Comparison of ENCODE assay signal across 8 cellular contexts in the genomic region with DNA sequence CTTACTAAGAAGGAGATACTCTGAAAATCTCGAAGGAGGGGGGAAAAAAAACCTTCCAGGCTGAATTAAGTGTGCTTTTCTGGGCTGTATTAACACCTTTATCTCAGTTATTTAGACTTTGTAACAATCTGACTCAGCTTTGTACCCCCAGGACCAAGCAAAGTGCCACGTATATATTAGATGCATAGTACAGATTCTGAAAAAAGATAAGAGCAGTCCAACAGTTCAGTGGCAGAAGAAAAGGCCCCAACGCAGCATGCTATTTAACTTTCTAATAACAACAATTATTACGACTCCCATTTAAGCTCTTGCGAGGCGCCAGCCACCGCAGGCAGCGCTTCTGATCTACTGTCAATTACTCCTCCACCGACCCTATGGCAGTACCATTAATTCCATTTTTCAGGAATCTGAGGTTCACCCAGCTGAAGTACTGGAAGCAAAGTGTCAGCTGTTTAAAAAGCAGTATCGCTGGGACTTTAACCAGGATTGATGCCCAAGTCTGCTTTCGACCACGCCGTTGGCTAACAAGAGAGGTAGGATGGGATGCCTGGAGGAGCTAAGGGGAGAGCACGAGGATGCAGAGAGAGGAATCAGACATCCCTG. TPM values are rescaled to one million over a fixed set of nuclear protein-coding genes. Genes with fewer than 3 reads are reported as not detected.
DNase-seq lines count a peak whose midpoint lies in the region; ATAC-seq and TF ChIP-seq lines count a peak whose summit lies in the region.

No MANE protein-coding gene starts in this region.

- no CpG with 5 or more reads among the region's 14 CpGs for WGBS in iPS DF 6.9 (ENCODE audit: insufficient coverage, insufficient read length)
- 14 to 21% (median 17%) methylated on average over 14 of the region's 14 CpGs for WGBS in stomach, 5 donors

- peak overlapping the region; percentile 61 for H3K27ac Mint-ChIP-seq in stimulated activated naive CD8-positive, alpha-beta T cell treated with anti-CD3 and anti-CD28 coated beads, Interleukin-15, Interleukin-2, amounts not matched to agents 100 ng/mL and 50 ng/mL, for 24 hours
- no peak overlapping the region for H3K27ac Mint-ChIP-seq in T-helper 2 cell treated with Interferon-gamma antibody and Interleukin-4, amounts not matched to agents 5 μg/mL and 100 μg/mL, for 36 hours

- peaks cover 4% of the 10 kb centered on the region for H3K27me3 Mint-ChIP-seq in stimulated activated naive CD8-positive, alpha-beta T cell treated with anti-CD3 and anti-CD28 coated beads, Interleukin-15, Interleukin-2, amounts not matched to agents 100 ng/mL and 50 ng/mL, for 24 hours
- H3K27me3 Mint-ChIP-seq in T-helper 2 cell treated with Interferon-gamma antibody and Interleukin-4, amounts not matched to agents 5 μg/mL and 100 μg/mL, for 36 hours (ENCODE audit: low read depth) = peaks cover 9% of the 10 kb centered on the region

- no peak for TF ChIP-seq EP300 in stomach (IDR thresholded peaks at IDR 0.05)

- no peak for TF ChIP-seq POLR2A in stomach (IDR thresholded peaks at IDR 0.05)

- peaks cover 11% of the 10 kb centered on the region for H3K36me3 Mint-ChIP-seq in stimulated activated naive CD8-positive, alpha-beta T cell treated with anti-CD3 and anti-CD28 coated beads, Interleukin-15, Interleukin-2, amounts not matched to agents 100 ng/mL and 50 ng/mL, for 24 hours (ENCODE audit: low read depth)
- peaks cover 6% of the 10 kb centered on the region for H3K36me3 Mint-ChIP-seq in T-helper 2 cell treated with Interferon-gamma antibody and Interleukin-4, amounts not matched to agents 5 μg/mL and 100 μg/mL, for 36 hours (ENCODE audit: low read depth)

- H3K9me3 Mint-ChIP-seq in stimulated activated naive CD8-positive, alpha-beta T cell treated with anti-CD3 and anti-CD28 coated beads, Interleukin-15, Interleukin-2, amounts not matched to agents 100 ng/mL and 50 ng/mL, for 24 hours = peaks cover 12% of the 10 kb centered on the region
- H3K9me3 Mint-ChIP-seq in T-helper 2 cell treated with Interferon-gamma antibody and Interleukin-4, amounts not matched to agents 5 μg/mL and 100 μg/mL, for 36 hours = peaks cover 20% of the 10 kb centered on the region

- H3K9me3 ChIP-seq in iPS DF 6.9 (ENCODE audit: control insufficient read depth, insufficient read depth, low read length) (no peaks in the 10 kb centered on the region), stomach (peaks cover 0 to 7% (median 3%) of the 10 kb centered on the region in 4 donors)

- ATAC-seq in stimulated activated naive CD8-positive, alpha-beta T cell treated with anti-CD3 and anti-CD28 coated beads, Interleukin-15, Interleukin-2, amounts not matched to agents 100 U/mL and 50 U/mL, for 24 hours = no peak
- ATAC-seq in GM21390 (IDR thresholded peaks at IDR 0.05; ENCODE audit: unreplicated experiment) (no peak), HG03378 (IDR thresholded peaks at IDR 0.05; ENCODE audit: unreplicated experiment) (no peak)

- H3K4me1 ChIP-seq in iPS DF 6.9 (ENCODE audit: control insufficient read depth, insufficient read depth, low read length) (no peaks in the 10 kb centered on the region), stomach (peaks cover 7 to 20% (median 14%) of the 10 kb centered on the region in 4 donors)

- peak overlapping the region; percentile 89 for H3K4me3 Mint-ChIP-seq in stimulated activated naive CD8-positive, alpha-beta T cell treated with anti-CD3 and anti-CD28 coated beads, Interleukin-15, Interleukin-2, amounts not matched to agents 100 ng/mL and 50 ng/mL, for 24 hours
- peak overlapping the region; percentile 89 for H3K4me3 Mint-ChIP-seq in T-helper 2 cell treated with Interferon-gamma antibody and Interleukin-4, amounts not matched to agents 5 μg/mL and 100 μg/mL, for 36 hours

- no peak for TF ChIP-seq CTCF in stomach (IDR thresholded peaks at IDR 0.05)

- H3K4me3 ChIP-seq in iPS DF 6.9 (ENCODE audit: low read length) = peak overlapping the region; percentile 70; the same call in 1 of the 2 replicates
- H3K4me3 ChIP-seq in stomach = peak overlapping the region; percentile 73 to 91 (median 84)

- peaks cover 44% of the 10 kb centered on the region for H3K4me1 Mint-ChIP-seq in stimulated activated naive CD8-positive, alpha-beta T cell treated with anti-CD3 and anti-CD28 coated beads, Interleukin-15, Interleukin-2, amounts not matched to agents 100 ng/mL and 50 ng/mL, for 24 hours (ENCODE audit: low read depth)
- peaks cover 17% of the 10 kb centered on the region for H3K4me1 Mint-ChIP-seq in T-helper 2 cell treated with Interferon-gamma antibody and Interleukin-4, amounts not matched to agents 5 μg/mL and 100 μg/mL, for 36 hours (ENCODE audit: low read depth)

- intact Hi-C loops in stomach (cut with DNase I; ENCODE audit: low total_unique reads) = loop anchor here (10.0 kb wide), 1 partner anchor 144 kb away; the partner anchor contains the start of gene IFIT1

- H3K36me3 ChIP-seq in iPS DF 6.9 (ENCODE audit: control insufficient read depth, insufficient read depth, low read length) = no peaks in the 10 kb centered on the region
- no peaks in the 10 kb centered on the region for H3K36me3 ChIP-seq in stomach

- H3K27ac ChIP-seq in iPS DF 6.9 (ENCODE audit: low read length) (no peak overlapping the region), stomach (peak overlapping the region in 4 of 5 donors; percentile 82 to 88 (median 84))

- H3K27me3 ChIP-seq in iPS DF 6.9 (ENCODE audit: control insufficient read depth, insufficient read depth, low read length) = no peaks in the 10 kb centered on the region
- H3K27me3 ChIP-seq in stomach = no peaks in the 10 kb centered on the region

- DNase-seq in stimulated activated naive CD8-positive, alpha-beta T cell treated with anti-CD3 and anti-CD28 coated beads, Interleukin-15, Interleukin-2, amounts not matched to agents 100 U/mL and 50 U/mL, for 24 hours = no peak
- no peak for DNase-seq in T-helper 2 cell treated with Interferon-gamma antibody and Interleukin-4, amounts not matched to agents 5 μg/mL and 100 μg/mL, for 36 hours (ENCODE audit: low spot score)
- DNase-seq in iPS DF 6.9 (ENCODE audit: low read depth, low spot score) = no peak
- DNase-seq in stomach = no peak
- no peak for DNase-seq in C1 segment of cervical spinal cord (lab: John Stamatoyannopoulos, UW)

RNA-seq across cellular contexts. Expression of gene LIPA, which starts 0.7 kb away (rescaled TPM):
- total RNA-seq in stomach = 10 to 100 TPM in 4 of 5 donors, 1 to 10 TPM in 1; 1.8 to 65.9 (median 13.4) TPM
- polyA plus RNA-seq in stomach = 10 to 100 TPM; 12.2 to 22.8 (median 12.6) TPM

RNA-seq across cellular contexts. Expression of gene CH25H, which starts 43.8 kb away (rescaled TPM):
- 10 to 100 TPM in 1 of 5 donors, 1 to 10 TPM in 2, not detected in 2; 1.7 to 26.3 (median 5.7) TPM for total RNA-seq in stomach
- 1 to 10 TPM; 2.7 to 9.8 (median 5.0) TPM for polyA plus RNA-seq in stomach

RNA-seq across cellular contexts. Expression of gene IFIT2, which starts 50.9 kb away (rescaled TPM):
- 1 to 10 TPM in 2 of 5 donors, under 1 TPM in 2, not detected in 1; 0.45 to 5.0 (median 0.94) TPM for total RNA-seq in stomach
- polyA plus RNA-seq in stomach = 1 to 10 TPM; 1.6 to 3.1 (median 2.3) TPM
